ENCODE assay signal across 13 cellular contexts in genomic region chr6:149130093-149130872, GRCh38.
DNase-seq lines count a peak whose midpoint lies in the region; ATAC-seq and TF ChIP-seq lines count a peak whose summit lies in the region.
"Had no signal": no experiment of that assay in that cellular context is flagged by ENCODE, and none has a peak within 500 bp of the region (broad histone marks: within the 10 kb centered on the region; RNA-seq: fewer than 3 reads in every experiment).

No MANE protein-coding gene starts in this region.

- no peak for TF ChIP-seq POLR2A in suprapubic skin (IDR thresholded peaks at IDR 0.05)
- TF ChIP-seq POLR2A in lower leg skin (IDR thresholded peaks at IDR 0.05) = no peak

- H3K36me3 ChIP-seq in left lung (no peaks in the 10 kb centered on the region), suprapubic skin (no peaks in the 10 kb centered on the region)
- H3K36me3 ChIP-seq: neutrophil had no signal

- H3K9me3 ChIP-seq in left lung = no peaks in the 10 kb centered on the region
- H3K9me3 ChIP-seq in suprapubic skin = no peaks in the 10 kb centered on the region
- H3K9me3 ChIP-seq: neutrophil had no signal

- no peaks in the 10 kb centered on the region for H3K27me3 ChIP-seq in left lung
- H3K27me3 ChIP-seq in suprapubic skin = no peaks in the 10 kb centered on the region
- H3K27me3 ChIP-seq: neutrophil had no signal

- intact Hi-C loops in activated T-helper 2 cell treated with anti-CD3 and anti-CD28 coated beads, Interferon-gamma antibody, Interleukin-2, Interleukin-4, amounts not matched to agents 10 μg/mL and 5 μg/mL and 100 μg/mL, durations not matched to agents 14 hours and 24 hours and 36 hours (cut with micrococcal nuclease) = no loop called here
- intact Hi-C loops in left lung (cut with DNase I) = no loop called here
- intact Hi-C loops in lower leg skin (cut with DNase I; ENCODE audit: low total_unique reads) = no loop called here

- H3K4me1 ChIP-seq in left lung = peaks cover 6 to 15% of the 10 kb centered on the region in 2 donors
- peaks cover 14% of the 10 kb centered on the region for H3K4me1 ChIP-seq in suprapubic skin

- peaks cover 39% of the 10 kb centered on the region for H3K36me3 Mint-ChIP-seq in activated naive CD8-positive, alpha-beta T cell treated with anti-CD3 and anti-CD28 coated beads, Interleukin-2, amount 10 ng/mL, durations not matched to agents 7 days and 5 days
- no peaks in the 10 kb centered on the region for H3K36me3 Mint-ChIP-seq in activated naive CD8-positive, alpha-beta T cell treated with anti-CD3 and anti-CD28 coated beads, Interleukin-2, amount 50 U/mL, for 24 hours (ENCODE audit: low read depth)
- H3K36me3 Mint-ChIP-seq in activated T-helper 2 cell treated with anti-CD3 and anti-CD28 coated beads, Interferon-gamma antibody, Interleukin-2, Interleukin-4, amounts not matched to agents 10 μg/mL and 5 μg/mL and 100 μg/mL, durations not matched to agents 14 hours and 24 hours and 36 hours (ENCODE audit: low read depth) = peaks cover 44% of the 10 kb centered on the region

- POLR2A ChIA-PET in activated naive CD8-positive, alpha-beta T cell treated with anti-CD3 and anti-CD28 coated beads, Interleukin-2, amount 10 ng/mL, durations not matched to agents 7 days and 5 days (lab: Charles Lee) = interaction anchor here (1.6 to 4.4 kb wide), 4 partner anchors 9 to 35 kb away, joined by 5 to 44 read pairs (median 20); no protein-coding TSS in a partner anchor

- no peak for DNase-seq in activated naive CD8-positive, alpha-beta T cell treated with anti-CD3 and anti-CD28 coated beads, Interleukin-2, amount 10 ng/mL, durations not matched to agents 7 days and 5 days
- no peak for DNase-seq in activated naive CD8-positive, alpha-beta T cell treated with anti-CD3 and anti-CD28 coated beads, Interleukin-2, amount 50 U/mL, for 24 hours
- no peak for DNase-seq in activated T-helper 2 cell treated with anti-CD3 and anti-CD28 coated beads, Interferon-gamma antibody, Interleukin-2, Interleukin-4, amounts not matched to agents 10 μg/mL and 5 μg/mL and 100 μg/mL, durations not matched to agents 14 hours and 24 hours and 36 hours (ENCODE audit: low spot score)
- DNase-seq in left lung = no peak
- DNase-seq in suprapubic skin (ENCODE audit: low spot score in 2 of 2) = no peak
- no peak for DNase-seq in midbrain (lab: John Stamatoyannopoulos, UW)
- no peak for DNase-seq in NCI-H1694 (lab: John Stamatoyannopoulos, UW)
- no peak for DNase-seq in lower leg skin (ENCODE audit: low spot score in 2 of 2)
- DNase-seq: activated gamma-delta T cell treated with Interleukin-2 at 50 U/mL for 16 hours, NCI-H1105 treated with DMSO at 0.1 percent for 48 hours, NCI-H526, SHP77 treated with DMSO at 0.1 percent for 48 hours had no signal

- TF ChIP-seq CTCF in left lung (IDR thresholded peaks at IDR 0.05) (no peak), suprapubic skin (IDR thresholded peaks at IDR 0.05) (no peak), lower leg skin (IDR thresholded peaks at IDR 0.05) (no peak)

- no peaks in the 10 kb centered on the region for H3K27me3 Mint-ChIP-seq in activated naive CD8-positive, alpha-beta T cell treated with anti-CD3 and anti-CD28 coated beads, Interleukin-2, amount 10 ng/mL, durations not matched to agents 7 days and 5 days
- H3K27me3 Mint-ChIP-seq in activated naive CD8-positive, alpha-beta T cell treated with anti-CD3 and anti-CD28 coated beads, Interleukin-2, amount 50 U/mL, for 24 hours = no peaks in the 10 kb centered on the region
- H3K27me3 Mint-ChIP-seq in activated T-helper 2 cell treated with anti-CD3 and anti-CD28 coated beads, Interferon-gamma antibody, Interleukin-2, Interleukin-4, amounts not matched to agents 10 μg/mL and 5 μg/mL and 100 μg/mL, durations not matched to agents 14 hours and 24 hours and 36 hours (ENCODE audit: low read depth) = no peaks in the 10 kb centered on the region

- H3K4me3 ChIP-seq in left lung (no peak overlapping the region), suprapubic skin (no peak overlapping the region), lower leg skin (ENCODE audit: low read depth, poor library complexity, severe bottlenecking) (no peak overlapping the region)

- no peak overlapping the region for H3K4me3 Mint-ChIP-seq in activated naive CD8-positive, alpha-beta T cell treated with anti-CD3 and anti-CD28 coated beads, Interleukin-2, amount 10 ng/mL, durations not matched to agents 7 days and 5 days
- no peak overlapping the region for H3K4me3 Mint-ChIP-seq in activated naive CD8-positive, alpha-beta T cell treated with anti-CD3 and anti-CD28 coated beads, Interleukin-2, amount 50 U/mL, for 24 hours
- no peak overlapping the region for H3K4me3 Mint-ChIP-seq in activated T-helper 2 cell treated with anti-CD3 and anti-CD28 coated beads, Interferon-gamma antibody, Interleukin-2, Interleukin-4, amounts not matched to agents 10 μg/mL and 5 μg/mL and 100 μg/mL, durations not matched to agents 14 hours and 24 hours and 36 hours (ENCODE audit: low read depth)

- no peak for ATAC-seq in activated naive CD8-positive, alpha-beta T cell treated with anti-CD3 and anti-CD28 coated beads, Interleukin-2, amount 10 ng/mL, durations not matched to agents 7 days and 5 days (ENCODE audit: low read depth)
- ATAC-seq in activated naive CD8-positive, alpha-beta T cell treated with anti-CD3 and anti-CD28 coated beads, Interleukin-2, amount 50 U/mL, for 24 hours = no peak
- ATAC-seq in left lung = peak; percentile 89

- H3K27ac Mint-ChIP-seq in activated naive CD8-positive, alpha-beta T cell treated with anti-CD3 and anti-CD28 coated beads, Interleukin-2, amount 10 ng/mL, durations not matched to agents 7 days and 5 days = peak overlapping the region; percentile 14
- H3K27ac Mint-ChIP-seq in activated naive CD8-positive, alpha-beta T cell treated with anti-CD3 and anti-CD28 coated beads, Interleukin-2, amount 50 U/mL, for 24 hours = no peak overlapping the region
- peak overlapping the region; percentile 24 for H3K27ac Mint-ChIP-seq in activated T-helper 2 cell treated with anti-CD3 and anti-CD28 coated beads, Interferon-gamma antibody, Interleukin-2, Interleukin-4, amounts not matched to agents 10 μg/mL and 5 μg/mL and 100 μg/mL, durations not matched to agents 14 hours and 24 hours and 36 hours

- peaks cover 14% of the 10 kb centered on the region for H3K9me3 Mint-ChIP-seq in activated naive CD8-positive, alpha-beta T cell treated with anti-CD3 and anti-CD28 coated beads, Interleukin-2, amount 10 ng/mL, durations not matched to agents 7 days and 5 days
- H3K9me3 Mint-ChIP-seq in activated naive CD8-positive, alpha-beta T cell treated with anti-CD3 and anti-CD28 coated beads, Interleukin-2, amount 50 U/mL, for 24 hours = peaks cover 3% of the 10 kb centered on the region
- peaks cover 13% of the 10 kb centered on the region for H3K9me3 Mint-ChIP-seq in activated T-helper 2 cell treated with anti-CD3 and anti-CD28 coated beads, Interferon-gamma antibody, Interleukin-2, Interleukin-4, amounts not matched to agents 10 μg/mL and 5 μg/mL and 100 μg/mL, durations not matched to agents 14 hours and 24 hours and 36 hours

- H3K4me1 Mint-ChIP-seq in activated naive CD8-positive, alpha-beta T cell treated with anti-CD3 and anti-CD28 coated beads, Interleukin-2, amount 10 ng/mL, durations not matched to agents 7 days and 5 days = peaks cover 55% of the 10 kb centered on the region
- H3K4me1 Mint-ChIP-seq in activated naive CD8-positive, alpha-beta T cell treated with anti-CD3 and anti-CD28 coated beads, Interleukin-2, amount 50 U/mL, for 24 hours = peaks cover 40% of the 10 kb centered on the region
- peaks cover 63% of the 10 kb centered on the region for H3K4me1 Mint-ChIP-seq in activated T-helper 2 cell treated with anti-CD3 and anti-CD28 coated beads, Interferon-gamma antibody, Interleukin-2, Interleukin-4, amounts not matched to agents 10 μg/mL and 5 μg/mL and 100 μg/mL, durations not matched to agents 14 hours and 24 hours and 36 hours (ENCODE audit: low read depth)

- H3K27ac ChIP-seq in left lung = no peak overlapping the region
- peak overlapping the region; percentile 40 for H3K27ac ChIP-seq in suprapubic skin
- H3K27ac ChIP-seq: neutrophil had no signal

- TF ChIP-seq EP300 in suprapubic skin (IDR thresholded peaks at IDR 0.05) = no peak

- WGBS in suprapubic skin = 68% methylated on average over 8 of the region's 8 CpGs
- WGBS in lower leg skin, 2 donors = 64 to 69% methylated on average over 8 of the region's 8 CpGs
